Comparison of ENCODE assay signal across 11 cellular contexts in the genomic region with DNA sequence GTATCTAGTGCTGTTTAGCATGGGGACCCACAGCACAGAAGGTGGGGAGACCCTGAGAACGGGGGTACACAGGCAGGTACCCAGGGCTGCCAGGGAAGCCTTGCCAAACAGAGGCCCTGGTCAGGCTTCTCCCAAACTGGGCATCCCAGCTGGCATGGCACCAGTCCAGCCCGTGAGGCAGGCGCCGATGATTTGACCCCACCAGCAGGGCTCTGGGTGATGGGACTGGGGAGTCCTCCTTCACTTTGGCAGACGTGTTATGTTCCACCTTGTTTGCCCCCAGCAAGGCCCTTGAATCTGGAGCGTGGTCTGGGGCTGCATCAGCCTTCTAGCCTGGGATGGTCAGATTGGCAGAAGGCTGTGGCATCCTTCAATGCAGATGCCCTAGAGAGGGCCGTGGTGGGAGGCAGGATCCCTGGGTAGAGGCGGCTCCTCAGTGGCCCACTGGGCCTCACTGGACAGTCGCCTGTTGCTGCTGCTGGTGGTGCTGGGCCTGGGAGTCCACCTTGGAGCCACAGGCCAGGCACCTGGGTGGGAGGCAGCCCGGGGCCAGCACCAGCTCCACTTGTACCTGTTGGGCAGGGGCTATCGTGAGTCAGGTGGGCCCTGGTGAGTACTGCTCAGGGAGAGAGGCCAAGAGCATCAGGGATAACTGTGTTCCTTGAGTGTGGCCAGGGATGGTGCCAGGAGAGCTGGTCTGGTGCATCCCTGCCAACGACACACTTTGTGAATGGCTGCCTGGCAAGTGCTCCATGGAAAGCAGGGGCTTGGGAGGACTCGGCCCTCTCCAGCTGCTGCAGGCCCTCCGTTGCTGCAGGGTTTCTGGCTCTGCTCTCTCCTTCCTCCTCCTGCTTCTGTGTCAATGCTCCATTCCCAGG. TPM values are rescaled to one million over a fixed set of nuclear protein-coding genes. Genes with fewer than 3 reads are reported as not detected.
DNase-seq lines count a peak whose midpoint lies in the region; ATAC-seq, FAIRE-seq and TF ChIP-seq lines count a peak whose summit lies in the region.
"Had no signal": no experiment of that assay in that cellular context is flagged by ENCODE, and none has a peak within 500 bp of the region (broad histone marks: within the 10 kb centered on the region; RNA-seq: fewer than 3 reads in every experiment).

No MANE protein-coding gene starts in this region.

- in situ Hi-C loops in HepG2 (cut with HindIII; ENCODE audit: extremely low pct_ligation_motif_present, low pct_unique_long_range_greater_than_20kb): no loop called here

- H3K9me3 Mint-ChIP-seq in stimulated activated naive CD8-positive, alpha-beta T cell treated with anti-CD3 and anti-CD28 coated beads, Interleukin-15, Interleukin-2, amounts not matched to agents 100 ng/mL and 50 ng/mL, for 24 hours: no peaks in the 10 kb centered on the region
- H3K9me3 Mint-ChIP-seq in activated CD4-positive, alpha-beta memory T cell treated with anti-CD3 and anti-CD28 coated beads, Interleukin-2, amount 10 ng/mL, durations not matched to agents 7 days and 5 days: no peaks in the 10 kb centered on the region

- H3K4me1 ChIP-seq in HepG2 (ENCODE audit: insufficient read depth, low read length): peaks cover 26% of the 10 kb centered on the region
- H3K4me1 ChIP-seq in prostate gland (replicated peaks): peaks cover 12% of the 10 kb centered on the region

- no peak for DNase-seq in stimulated activated naive CD8-positive, alpha-beta T cell treated with anti-CD3 and anti-CD28 coated beads, Interleukin-15, Interleukin-2, amounts not matched to agents 100 U/mL and 50 U/mL, for 24 hours
- no peak for DNase-seq in activated CD4-positive, alpha-beta memory T cell treated with anti-CD3 and anti-CD28 coated beads, Interleukin-2, amount 10 ng/mL, durations not matched to agents 7 days and 5 days
- DNase-seq in HepG2 (ENCODE audit: low spot score) (no peak), Ammon's horn (ENCODE audit: low spot score) (no peak), prostate gland (ENCODE audit: low spot score) (no peak), RKO (ENCODE audit: low spot score) (no peak)
- DNase-seq: kidney glomerular epithelial cell had no signal

- H3K4me3 ChIP-seq in HepG2 (replicated peaks in 1 of 3; ENCODE audit: insufficient read depth in 1 of 3, low read depth in 2 of 3, low read length in 3 of 3): no peak overlapping the region
- H3K4me3 ChIP-seq in prostate gland: no peak overlapping the region
- H3K4me3 ChIP-seq: SJCRH30 had no signal

- H3K36me3 ChIP-seq in HepG2 (replicated peaks in 1 of 2; ENCODE audit: control insufficient read depth in 1 of 2, insufficient read depth in 2 of 2, low read length in 2 of 2) (no peaks in the 10 kb centered on the region), prostate gland (no peaks in the 10 kb centered on the region)
- H3K36me3 ChIP-seq: SJCRH30 had no signal

- H3K9me3 ChIP-seq in HepG2 (ENCODE audit: low read length) (no peaks in the 10 kb centered on the region), prostate gland (no peaks in the 10 kb centered on the region)
- H3K9me3 ChIP-seq: SJCRH30 had no signal

- no peak for TF ChIP-seq RAD21 in HepG2 (CRISPR knock-in tag; IDR thresholded peaks at IDR 0.05)

- H4K20me1 ChIP-seq in HepG2 (ENCODE audit: insufficient read depth, low read length): no peaks in the 10 kb centered on the region

- no peak overlapping the region for H3K9ac ChIP-seq in HepG2 (ENCODE audit: insufficient read depth, low read depth, low read length)

- TF ChIP-seq CTCF in HepG2 (CRISPR knock-in tag; IDR thresholded peaks at IDR 0.05): no peak
- TF ChIP-seq CTCF in prostate gland (IDR thresholded peaks at IDR 0.05): no peak

- no peak overlapping the region for H3K4me2 ChIP-seq in HepG2 (ENCODE audit: low read depth, low read length)

- WGBS in HepG2 (ENCODE audit: low lambda C conversion rate): 93% methylated on average over 4 of the region's 14 CpGs
- 69% methylated on average over 13 of the region's 14 CpGs for WGBS in prostate gland

- H3K27me3 ChIP-seq in HepG2 (ENCODE audit: control insufficient read depth in 1 of 2, insufficient read depth in 2 of 2, low read length in 2 of 2): no peaks in the 10 kb centered on the region
- no peaks in the 10 kb centered on the region for H3K27me3 ChIP-seq in prostate gland (replicated peaks; ENCODE audit: insufficient read depth)
- H3K27me3 ChIP-seq: SJCRH30 had no signal

- no peak overlapping the region for H2AFZ ChIP-seq in HepG2 (ENCODE audit: low read length)

- H3K27me3 Mint-ChIP-seq in stimulated activated naive CD8-positive, alpha-beta T cell treated with anti-CD3 and anti-CD28 coated beads, Interleukin-15, Interleukin-2, amounts not matched to agents 100 ng/mL and 50 ng/mL, for 24 hours: no peaks in the 10 kb centered on the region
- peaks cover 7% of the 10 kb centered on the region for H3K27me3 Mint-ChIP-seq in activated CD4-positive, alpha-beta memory T cell treated with anti-CD3 and anti-CD28 coated beads, Interleukin-2, amount 10 ng/mL, durations not matched to agents 7 days and 5 days

- CTCF ChIA-PET in activated CD4-positive, alpha-beta memory T cell treated with anti-CD3 and anti-CD28 coated beads, Interleukin-2, amount 10 ng/mL, durations not matched to agents 7 days and 5 days (lab: Charles Lee): no interaction called here
- CTCF ChIA-PET in HepG2 (lab: Yijun Ruan, JAX; ENCODE audit: low intra/inter-chr PET ratio, low total read pairs): no interaction called here

- peaks cover 32% of the 10 kb centered on the region for H3K36me3 Mint-ChIP-seq in stimulated activated naive CD8-positive, alpha-beta T cell treated with anti-CD3 and anti-CD28 coated beads, Interleukin-15, Interleukin-2, amounts not matched to agents 100 ng/mL and 50 ng/mL, for 24 hours (ENCODE audit: low read depth)
- peaks cover 21% of the 10 kb centered on the region for H3K36me3 Mint-ChIP-seq in activated CD4-positive, alpha-beta memory T cell treated with anti-CD3 and anti-CD28 coated beads, Interleukin-2, amount 10 ng/mL, durations not matched to agents 7 days and 5 days (ENCODE audit: low read depth)

- H3K27ac ChIP-seq in HepG2 (ENCODE audit: extremely low read length, insufficient read depth, low read length) (no peak overlapping the region), prostate gland (no peak overlapping the region)
- H3K27ac ChIP-seq: foreskin keratinocyte, SJCRH30 had no signal

- intact Hi-C loops in HepG2 (cut with micrococcal nuclease; ENCODE audit: unreplicated experiment): no loop called here
- intact Hi-C loops in prostate gland (cut with DNase I): no loop called here

- no peak for TF ChIP-seq POLR2A in HepG2 (IDR thresholded peaks at IDR 0.05; ENCODE audit: insufficient read depth in 1 of 2, low read depth in 2 of 2, low read length in 2 of 2)
- no peak for TF ChIP-seq POLR2A in prostate gland (IDR thresholded peaks at IDR 0.05)

- H3K79me2 ChIP-seq in HepG2 (ENCODE audit: insufficient read depth, low read length): no peaks in the 10 kb centered on the region

- no peak for FAIRE-seq in HepG2 (lab: Jason Lieb, UNC)

- H3K27ac Mint-ChIP-seq in stimulated activated naive CD8-positive, alpha-beta T cell treated with anti-CD3 and anti-CD28 coated beads, Interleukin-15, Interleukin-2, amounts not matched to agents 100 ng/mL and 50 ng/mL, for 24 hours: peak overlapping the region; percentile 95
- peak overlapping the region; percentile 49 for H3K27ac Mint-ChIP-seq in activated CD4-positive, alpha-beta memory T cell treated with anti-CD3 and anti-CD28 coated beads, Interleukin-2, amount 10 ng/mL, durations not matched to agents 7 days and 5 days

- ATAC-seq in stimulated activated naive CD8-positive, alpha-beta T cell treated with anti-CD3 and anti-CD28 coated beads, Interleukin-15, Interleukin-2, amounts not matched to agents 100 U/mL and 50 U/mL, for 24 hours: no peak
- ATAC-seq in HepG2: no peak
- no peak for ATAC-seq in GM19463 (IDR thresholded peaks at IDR 0.05; ENCODE audit: unreplicated experiment)

- TF ChIP-seq EP300 in HepG2 (IDR thresholded peaks at IDR 0.05; ENCODE audit: low read depth in 2 of 2, low read length in 2 of 2) (no peak), HepG2 (CRISPR knock-in tag; IDR thresholded peaks at IDR 0.05; ENCODE audit: borderline replicate concordance) (no peak)

- H3K4me3 Mint-ChIP-seq in stimulated activated naive CD8-positive, alpha-beta T cell treated with anti-CD3 and anti-CD28 coated beads, Interleukin-15, Interleukin-2, amounts not matched to agents 100 ng/mL and 50 ng/mL, for 24 hours: peak overlapping the region; percentile 89
- no peak overlapping the region for H3K4me3 Mint-ChIP-seq in activated CD4-positive, alpha-beta memory T cell treated with anti-CD3 and anti-CD28 coated beads, Interleukin-2, amount 10 ng/mL, durations not matched to agents 7 days and 5 days

- peaks cover 88% of the 10 kb centered on the region for H3K4me1 Mint-ChIP-seq in stimulated activated naive CD8-positive, alpha-beta T cell treated with anti-CD3 and anti-CD28 coated beads, Interleukin-15, Interleukin-2, amounts not matched to agents 100 ng/mL and 50 ng/mL, for 24 hours (ENCODE audit: low read depth)
- peaks cover 93% of the 10 kb centered on the region for H3K4me1 Mint-ChIP-seq in activated CD4-positive, alpha-beta memory T cell treated with anti-CD3 and anti-CD28 coated beads, Interleukin-2, amount 10 ng/mL, durations not matched to agents 7 days and 5 days

- BruUV-seq in HepG2 (replicated peaks; lab: Mats Ljungman, UMichigan): no TSS peak

- POLR2A ChIA-PET in activated CD4-positive, alpha-beta memory T cell treated with anti-CD3 and anti-CD28 coated beads, Interleukin-2, amount 10 ng/mL, durations not matched to agents 7 days and 5 days (lab: Charles Lee): interaction anchor here (0.9 to 1.5 kb wide), 3 partner anchors 16 to 124 kb away, joined by 3 to 5 read pairs (median 3); partner anchors contain the start of gene GUCD1
- POLR2A ChIA-PET in HepG2 (lab: Yijun Ruan, JAX): no interaction called here

RNA-seq across cellular contexts. Expression of gene ADORA2A, which starts 3.3 kb away (rescaled TPM):
- total RNA-seq in activated CD4-positive, alpha-beta memory T cell treated with anti-CD3 and anti-CD28 coated beads, Interleukin-2, amount 10 ng/mL, durations not matched to agents 7 days and 5 days: 10 to 100 TPM; 19.7 to 19.8 TPM
- 3.3 and 4.0 TPM in 2 replicates for total RNA-seq in HepG2 (2016; rRNA removed; fragmentation: Illumina TruSeq; extraction: Trizol)
- total RNA-seq in HepG2 (2016; cell fraction: cytosol; rRNA removed; fragmentation: Illumina TruSeq; extraction: Trizol; ENCODE audit: low read depth): 1.3 and 1.5 TPM in 2 replicates
- 3.1 and 3.5 TPM in 2 replicates for total RNA-seq in HepG2 (2016; cell fraction: insoluble cytoplasmic fraction; rRNA removed; fragmentation: Illumina TruSeq; extraction: Trizol)
- 2.9 and 5.0 TPM in 2 replicates for total RNA-seq in HepG2 (2016; cell fraction: membrane; rRNA removed; fragmentation: Illumina TruSeq; extraction: Trizol)
- total RNA-seq in HepG2 (2016; cell fraction: nucleus; rRNA removed; fragmentation: Illumina TruSeq; extraction: Trizol): 2.4 TPM in 2 replicates
- 5.0 and 7.3 TPM in 2 replicates for polyA plus RNA-seq in HepG2 (2011; rRNA removed)
- polyA plus RNA-seq in HepG2 (2011; cell fraction: cytosol; rRNA removed): 4.4 and 5.8 TPM in 2 replicates
- 15.5 and 20.4 TPM in 2 replicates for polyA plus RNA-seq in HepG2 (2011; cell fraction: nucleus; rRNA removed)
- polyA plus RNA-seq in HepG2 (2012): 7.5 and 9.0 TPM in 2 replicates
- 1.3 and 1.7 TPM in 2 replicates for polyA plus RNA-seq in HepG2 (2016; cell fraction: cytosol; fragmentation: Illumina TruSeq; extraction: Trizol; ENCODE audit: low read depth)
- 3.1 and 3.9 TPM in 2 replicates for polyA plus RNA-seq in HepG2 (2016; cell fraction: insoluble cytoplasmic fraction; fragmentation: Illumina TruSeq; extraction: Trizol; ENCODE audit: low read depth)
- polyA plus RNA-seq in HepG2 (2016; cell fraction: membrane; fragmentation: Illumina TruSeq; extraction: Trizol; ENCODE audit: low read depth): 2.3 and 3.2 TPM in 2 replicates
- polyA plus RNA-seq in HepG2 (2016; cell fraction: nucleus; fragmentation: Illumina TruSeq; extraction: Trizol; ENCODE audit: insufficient read depth, low read depth): 4.1 and 4.2 TPM in 2 replicates
- polyA minus RNA-seq in HepG2 (2011; rRNA and poly(A)+ RNA removed; ENCODE audit: low replicate concordance): 3.1 and 18.4 TPM in 2 replicates
- 1.4 and 2.7 TPM in 2 replicates for polyA minus RNA-seq in HepG2 (2011; cell fraction: cytosol; rRNA and poly(A)+ RNA removed)
- polyA minus RNA-seq in HepG2 (2011; cell fraction: nucleus; rRNA and poly(A)+ RNA removed): 4.9 and 7.1 TPM in 2 replicates
- total RNA-seq in prostate gland: 1 to 10 TPM; 2.1 to 3.7 TPM
